Comparison of ENCODE assay signal across 15 cellular contexts in the genomic region with DNA sequence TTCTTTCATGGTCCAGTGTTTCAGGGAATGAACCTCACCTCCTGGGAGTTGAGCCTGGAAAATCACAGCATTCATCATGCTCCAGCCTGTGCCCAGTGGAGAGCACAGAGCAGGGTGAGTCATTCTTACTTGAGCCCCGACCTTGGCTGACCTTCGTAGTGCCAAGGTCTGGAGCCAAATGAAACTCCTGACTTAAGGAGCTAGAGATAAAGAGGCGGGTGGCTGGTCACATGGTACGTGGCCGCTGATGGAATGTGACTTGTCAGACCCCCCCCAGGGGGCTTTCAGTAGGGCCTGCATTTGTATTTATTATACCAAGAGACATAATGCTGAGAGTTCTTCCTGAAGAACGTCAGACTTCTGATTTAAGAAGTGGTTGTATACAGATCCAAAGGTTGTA. TPM values are rescaled to one million over a fixed set of nuclear protein-coding genes. Genes with fewer than 3 reads are reported as not detected.
DNase-seq lines count a peak whose midpoint lies in the region; ATAC-seq and TF ChIP-seq lines count a peak whose summit lies in the region.
"Had no signal": no experiment of that assay in that cellular context is flagged by ENCODE, and none has a peak within 500 bp of the region (broad histone marks: within the 10 kb centered on the region; RNA-seq: fewer than 3 reads in every experiment).

No MANE protein-coding gene starts in this region.

- H3K36me3 Mint-ChIP-seq in GM23338 (ENCODE audit: low read depth): no peaks in the 10 kb centered on the region
- no peaks in the 10 kb centered on the region for H3K36me3 Mint-ChIP-seq in brain

- H4K20me1 ChIP-seq in GM23338 (replicated peaks; ENCODE audit: insufficient read depth): no peaks in the 10 kb centered on the region

- H3K4me3 Mint-ChIP-seq in GM23338 (no peak overlapping the region), brain (no peak overlapping the region)
- H3K4me3 Mint-ChIP-seq: activated CD4-positive, alpha-beta T cell treated with anti-CD3 and anti-CD28 coated beads, Interleukin-2, amount 10 ng/mL, durations not matched to agents 24 days and 14 days; activated T-helper 1 cell treated with anti-CD3 and anti-CD28 coated beads, Interleukin-12 subunit alpha, Interleukin-12 subunit beta, Interleukin-2, Interleukin-4 antibody, amounts not matched to agents 30 ng/mL and 10 ng/mL and 1 ng/mL, durations not matched to agents 14 hours and 24 hours and 36 hours; nephron had no signal

- no peak overlapping the region for H2AFZ ChIP-seq in GM23338

- H3K27me3 Mint-ChIP-seq in GM23338 (ENCODE audit: insufficient read depth, low read depth, poor library complexity): peaks cover 3% of the 10 kb centered on the region
- H3K27me3 Mint-ChIP-seq in brain: peaks cover 9% of the 10 kb centered on the region

- no peak overlapping the region for H3K4me2 ChIP-seq in GM23338

- no peaks in the 10 kb centered on the region for H3F3A ChIP-seq in GM23338 (replicated peaks; ENCODE audit: low read depth)

- ATAC-seq in GM23338 (peak; percentile 72), GM18868 (IDR thresholded peaks at IDR 0.05; ENCODE audit: unreplicated experiment) (no peak)
- ATAC-seq in activated CD4-positive, CD25-positive, alpha-beta regulatory T cell treated with anti-CD3 and anti-CD28 coated beads, Interleukin-2, amount 50 U/mL, for 24 hours: no peak

- no peak for TF ChIP-seq CTCF in GM23338 (conservative IDR thresholded peaks at IDR 0.05; ENCODE audit: low read depth in 2 of 2)
- TF ChIP-seq CTCF in brain (conservative IDR thresholded peaks at IDR 0.05): no peak
- TF ChIP-seq CTCF in right atrium auricular region (IDR thresholded peaks at IDR 0.05): no peak

- no peaks in the 10 kb centered on the region for H3K4me1 ChIP-seq in GM23338 (ENCODE audit: insufficient read depth)
- peaks cover 0 to 11% of the 10 kb centered on the region in 2 donors for H3K4me1 ChIP-seq in right atrium auricular region
- H3K4me1 ChIP-seq: esophagus squamous epithelium had no signal

- H3K4me3 ChIP-seq in GM23338 (no peak overlapping the region), right atrium auricular region (no peak overlapping the region)
- H3K4me3 ChIP-seq: esophagus squamous epithelium had no signal

- H3K4me1 Mint-ChIP-seq in GM23338 (peaks cover 8% of the 10 kb centered on the region; the same call in 2 of the 3 replicates), brain (no peaks in the 10 kb centered on the region)
- H3K4me1 Mint-ChIP-seq: nephron had no signal

- H3K36me3 ChIP-seq in GM23338 (ENCODE audit: insufficient read depth) (no peaks in the 10 kb centered on the region), right atrium auricular region (no peaks in the 10 kb centered on the region)
- H3K36me3 ChIP-seq: esophagus squamous epithelium had no signal

- no peaks in the 10 kb centered on the region for H3K27me3 ChIP-seq in GM23338 (ENCODE audit: insufficient read depth)
- no peaks in the 10 kb centered on the region for H3K27me3 ChIP-seq in right atrium auricular region

- H3K27ac ChIP-seq in GM23338 (ENCODE audit: low read depth) (no peak overlapping the region), right atrium auricular region (peak overlapping the region; percentile 39 to 52)
- H3K27ac ChIP-seq: esophagus squamous epithelium had no signal

- H3K9me2 ChIP-seq in GM23338 (ENCODE audit: insufficient read depth): no peaks in the 10 kb centered on the region

- peak; percentile 41 for DNase-seq in GM23338 (ENCODE audit: low spot score)
- DNase-seq in right atrium auricular region (ENCODE audit: low spot score): peak; percentile 61
- peak; percentile 73 for DNase-seq in renal cortical epithelial cell (ENCODE audit: low read depth)
- no peak for DNase-seq in GDM1 (lab: John Stamatoyannopoulos, UW)
- DNase-seq in activated CD4-positive, alpha-beta T cell treated with anti-CD3 and anti-CD28 coated beads for 4 hours: no peak
- DNase-seq: activated CD4-positive, alpha-beta T cell treated with anti-CD3 and anti-CD28 coated beads, Interleukin-2, amount 10 ng/mL, durations not matched to agents 24 days and 14 days; esophagus squamous epithelium; NCI-H1694 treated with DMSO at 0.1 percent for 48 hours; stimulated activated CD4-positive, alpha-beta T cell treated with anti-CD3 and anti-CD28 coated beads, Interleukin-12 subunit alpha, Interleukin-12 subunit beta, amount 100 ng/mL, for 4 hours; SW 1271 had no signal

- H3K27ac Mint-ChIP-seq in GM23338 (peak overlapping the region; percentile 61; the same call in 1 of the 2 replicates), brain (peak overlapping the region in 3 of 5 experiments; percentile 41 to 62 (median 57))
- H3K27ac Mint-ChIP-seq: activated CD4-positive, alpha-beta T cell treated with anti-CD3 and anti-CD28 coated beads, Interleukin-2, amount 10 ng/mL, durations not matched to agents 24 days and 14 days; activated T-helper 1 cell treated with anti-CD3 and anti-CD28 coated beads, Interleukin-12 subunit alpha, Interleukin-12 subunit beta, Interleukin-2, Interleukin-4 antibody, amounts not matched to agents 30 ng/mL and 10 ng/mL and 1 ng/mL, durations not matched to agents 14 hours and 24 hours and 36 hours; nephron had no signal

- H3K9me3 Mint-ChIP-seq in GM23338 (no peaks in the 10 kb centered on the region), brain (peaks cover 0 to 3% (median 0%) of the 10 kb centered on the region in 5 experiments)
- H3K9me3 Mint-ChIP-seq: activated CD4-positive, alpha-beta T cell treated with anti-CD3 and anti-CD28 coated beads, Interleukin-2, amount 10 ng/mL, durations not matched to agents 24 days and 14 days; activated T-helper 1 cell treated with anti-CD3 and anti-CD28 coated beads, Interleukin-12 subunit alpha, Interleukin-12 subunit beta, Interleukin-2, Interleukin-4 antibody, amounts not matched to agents 30 ng/mL and 10 ng/mL and 1 ng/mL, durations not matched to agents 14 hours and 24 hours and 36 hours; nephron had no signal

- H3K9me3 ChIP-seq in right atrium auricular region: no peaks in the 10 kb centered on the region
- H3K9me3 ChIP-seq: esophagus squamous epithelium had no signal

- no peaks in the 10 kb centered on the region for H3K79me2 ChIP-seq in GM23338 (replicated peaks; ENCODE audit: insufficient read depth)

TF ChIP-seq in GM23338, 12 proteins besides CTCF, POLR2A, EP300 and RAD21:
- TF ChIP-seq EZH2phosphoT487 (IDR thresholded peaks at IDR 0.05; ENCODE audit: unreplicated experiment) (no peak), POLR2AphosphoS5 (IDR thresholded peaks at IDR 0.05; ENCODE audit: low read depth) (no peak), STAT1 (IDR thresholded peaks at IDR 0.05; ENCODE audit: unreplicated experiment) (no peak)

RNA-seq across cellular contexts. Expression of a gene that starts 15.0 kb away (rescaled TPM):
- 2.8 and 3.2 TPM in 2 replicates for total RNA-seq in GM23338 (2014; rRNA removed; shearing (Covaris generic))
- polyA plus RNA-seq in GM23338 (2016; fragmentation: Nextera tagmentation; extraction: Ambion mirVana) (1.3 and 2.1 TPM in 2 replicates), brain (ENCODE audit: insufficient read depth, low read depth, low replicate concordance) (2.5 TPM)
- total RNA-seq in right atrium auricular region (10 to 100 TPM; 18.4 to 44.8 TPM), renal cortical epithelial cell (0.15 TPM in 1 of 2 replicates, not detected in the other)

Comparison
In these comparisons a context has a peak if more than half of its experiments do, and no peak if none do; other contexts are left out.
1. DNase-seq: peak in GM23338 (single experiment), right atrium auricular region (single experiment) and renal cortical epithelial cell (single experiment); none in GDM1 (single experiment) and activated CD4-positive, alpha-beta T cell treated with anti-CD3 and anti-CD28 coated beads for 4 hours (0 of 2).